ENCODE assay signal across 2 cellular contexts in the genomic region with DNA sequence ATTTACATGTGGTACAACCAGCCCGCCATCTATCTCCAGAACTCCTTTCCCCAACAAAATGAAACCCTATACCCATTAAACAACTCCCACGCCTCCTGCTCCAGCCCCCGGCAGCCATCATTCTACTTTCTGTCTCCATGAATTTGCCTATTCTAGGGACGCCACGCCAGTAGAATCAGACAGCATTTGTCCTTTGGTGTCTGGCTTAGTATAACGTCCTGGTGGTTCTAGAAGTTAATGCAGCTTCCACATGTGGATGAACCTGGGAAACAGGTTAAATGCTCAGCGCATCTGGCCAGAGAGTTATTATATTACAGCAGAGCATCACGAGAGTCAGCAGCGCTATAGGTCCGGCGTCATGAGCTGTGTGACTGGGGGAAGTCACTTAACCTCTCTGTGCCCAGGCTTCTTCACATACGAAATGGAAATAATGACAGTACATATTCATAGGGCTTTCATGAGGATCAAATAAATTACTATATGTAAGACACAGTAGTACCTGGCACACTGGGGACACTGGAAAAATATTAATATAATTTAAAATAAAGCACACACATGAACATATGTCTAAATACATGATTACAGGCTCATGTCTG.
A peak's percentile ranks its signal among the peaks of the same experiment; 100 is the strongest.
TF ChIP-seq lines count a peak whose summit lies in the region.

No MANE protein-coding gene starts in this region.

TF ChIP-seq in HepG2, 621 proteins besides CTCF, POLR2A, EP300 and RAD21:
- TF ChIP-seq ZNF768 (CRISPR knock-in tag; IDR thresholded peaks at IDR 0.05) (peak; percentile 44; the same call in 1 of the 2 replicates), ZNF143 (CRISPR knock-in tag; IDR thresholded peaks at IDR 0.05) (no peak), HDAC1 (CRISPR knock-in tag; IDR thresholded peaks at IDR 0.05) (no peak), ZNF431 (CRISPR knock-in tag; IDR thresholded peaks at IDR 0.05; ENCODE audit: borderline replicate concordance, low read depth) (no peak), CEBPZ (IDR thresholded peaks at IDR 0.05; ENCODE audit: low read length) (no peak)

TF ChIP-seq in K562, 482 proteins besides CTCF, POLR2A, EP300 and RAD21:
- TF ChIP-seq, protein P1, sequence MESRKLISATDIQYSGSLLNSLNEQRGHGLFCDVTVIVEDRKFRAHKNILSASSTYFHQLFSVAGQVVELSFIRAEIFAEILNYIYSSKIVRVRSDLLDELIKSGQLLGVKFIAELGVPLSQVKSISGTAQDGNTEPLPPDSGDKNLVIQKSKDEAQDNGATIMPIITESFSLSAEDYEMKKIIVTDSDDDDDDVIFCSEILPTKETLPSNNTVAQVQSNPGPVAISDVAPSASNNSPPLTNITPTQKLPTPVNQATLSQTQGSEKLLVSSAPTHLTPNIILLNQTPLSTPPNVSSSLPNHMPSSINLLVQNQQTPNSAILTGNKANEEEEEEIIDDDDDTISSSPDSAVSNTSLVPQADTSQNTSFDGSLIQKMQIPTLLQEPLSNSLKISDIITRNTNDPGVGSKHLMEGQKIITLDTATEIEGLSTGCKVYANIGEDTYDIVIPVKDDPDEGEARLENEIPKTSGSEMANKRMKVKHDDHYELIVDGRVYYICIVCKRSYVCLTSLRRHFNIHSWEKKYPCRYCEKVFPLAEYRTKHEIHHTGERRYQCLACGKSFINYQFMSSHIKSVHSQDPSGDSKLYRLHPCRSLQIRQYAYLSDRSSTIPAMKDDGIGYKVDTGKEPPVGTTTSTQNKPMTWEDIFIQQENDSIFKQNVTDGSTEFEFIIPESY (CRISPR knock-in tag; IDR thresholded peaks at IDR 0.05) = peak; percentile 47; the same call in 1 of the 2 replicates
- TF ChIP-seq BACH1 (tag; IDR thresholded peaks at IDR 0.05) (no peak), KDM1A (IDR thresholded peaks at IDR 0.05) (peak; percentile 39 to 59; a peak in 2 of 4 replicates), YY1 (IDR thresholded peaks at IDR 0.05; ENCODE audit: borderline replicate concordance in 1 of 3, control insufficient read depth in 1 of 3, extremely low read depth in 1 of 3, insufficient read depth in 3 of 3, insufficient read length in 1 of 3, insufficient replicate concordance in 2 of 3, low read depth in 1 of 3, low read length in 2 of 3) (peak in 1 of 3 experiments; percentile 29), BCOR (IDR thresholded peaks at IDR 0.05) (peak; percentile 78), RBM25 (IDR thresholded peaks at IDR 0.05; ENCODE audit: low read depth, low read length, severe bottlenecking) (peak; percentile 81), PHF20 (IDR thresholded peaks at IDR 0.05; ENCODE audit: partially characterized antibody) (peak; percentile 13), HDAC2 (IDR thresholded peaks at IDR 0.05) (0 out of 2 replicates have a peak, but pooled peaks have one; percentile 44), PKNOX1 (IDR thresholded peaks at IDR 0.05) (no peak), ZFP36 (IDR thresholded peaks at IDR 0.05; ENCODE audit: low read depth, low read length, partially characterized antibody) (peak; percentile 64)
- TF ChIP-seq, protein P2, sequence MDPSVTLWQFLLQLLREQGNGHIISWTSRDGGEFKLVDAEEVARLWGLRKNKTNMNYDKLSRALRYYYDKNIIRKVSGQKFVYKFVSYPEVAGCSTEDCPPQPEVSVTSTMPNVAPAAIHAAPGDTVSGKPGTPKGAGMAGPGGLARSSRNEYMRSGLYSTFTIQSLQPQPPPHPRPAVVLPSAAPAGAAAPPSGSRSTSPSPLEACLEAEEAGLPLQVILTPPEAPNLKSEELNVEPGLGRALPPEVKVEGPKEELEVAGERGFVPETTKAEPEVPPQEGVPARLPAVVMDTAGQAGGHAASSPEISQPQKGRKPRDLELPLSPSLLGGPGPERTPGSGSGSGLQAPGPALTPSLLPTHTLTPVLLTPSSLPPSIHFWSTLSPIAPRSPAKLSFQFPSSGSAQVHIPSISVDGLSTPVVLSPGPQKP (CRISPR knock-in tag; IDR thresholded peaks at IDR 0.05) = no peak
